Comparison of ENCODE assay signal across 9 cellular contexts in genomic region chr14:29805415-29806123, GRCh38.
DNase-seq lines count a peak whose midpoint lies in the region; ATAC-seq and TF ChIP-seq lines count a peak whose summit lies in the region.
"Had no signal": no experiment of that assay in that cellular context is flagged by ENCODE, and none has a peak within 500 bp of the region (broad histone marks: within the 10 kb centered on the region; RNA-seq: fewer than 3 reads in every experiment).

No MANE protein-coding gene starts in this region.

- H3K79me2 ChIP-seq in GM23248 (ENCODE audit: insufficient read depth) (peaks cover 96% of the 10 kb centered on the region), fibroblast of lung (ENCODE audit: control insufficient read depth, insufficient read depth, low read length) (no peaks in the 10 kb centered on the region)

- ATAC-seq in psoas muscle (peak; percentile 54 to 93 (median 78)), HG03460 (IDR thresholded peaks at IDR 0.05; ENCODE audit: unreplicated experiment) (no peak)

- intact Hi-C loops in psoas muscle (cut with DNase I) = no loop called here

- H3K36me3 ChIP-seq in GM23248 (ENCODE audit: low read depth) (no peaks in the 10 kb centered on the region), fibroblast of lung (ENCODE audit: control insufficient read depth, insufficient read depth, low read length) (no peaks in the 10 kb centered on the region), psoas muscle (ENCODE audit: insufficient read depth in 1 of 2, low read depth in 1 of 2) (no peaks in the 10 kb centered on the region)

- H3K9ac ChIP-seq in GM23248 (no peak overlapping the region), fibroblast of lung (ENCODE audit: insufficient read depth, low read length) (no peak overlapping the region)
- H3K9ac ChIP-seq: parathyroid adenoma had no signal

- in situ Hi-C loops in GM23248 (cut with MboI) = no loop called here

- no peaks in the 10 kb centered on the region for H3K9me2 ChIP-seq in GM23248 (ENCODE audit: insufficient read depth)

- H3K27ac ChIP-seq in GM23248 (0 out of 2 replicates have a peak overlapping the region, but pooled peaks have one; percentile 6), fibroblast of lung (ENCODE audit: insufficient read depth, low read length) (no peak overlapping the region), psoas muscle (no peak overlapping the region)
- H3K27ac ChIP-seq: parathyroid adenoma had no signal

- H2AFZ ChIP-seq in GM23248 (no peak overlapping the region), fibroblast of lung (ENCODE audit: low read length) (no peak overlapping the region)
- H2AFZ ChIP-seq: parathyroid adenoma had no signal

- peak; percentile 87 for DNase-seq in GM23248
- peak; percentile 97 for DNase-seq in NCI-H226
- peak; percentile 98 to 99 for DNase-seq in fibroblast of lung (ENCODE audit: low read depth in 2 of 2)
- DNase-seq in psoas muscle = peak; percentile 69 to 80
- no peak for DNase-seq in NCI-H128 (lab: John Stamatoyannopoulos, UW; ENCODE audit: unreplicated experiment)
- no peak for DNase-seq in NCI-H2227 (lab: John Stamatoyannopoulos, UW; ENCODE audit: unreplicated experiment)
- DNase-seq in NCI-H1417 (lab: John Stamatoyannopoulos, UW) = no peak

- 86 to 95% methylated on average over 4 of the region's 4 CpGs for WGBS in GM23248 (ENCODE audit: low coverage in 1 of 2, low lambda C conversion rate in 2 of 2, missing lambda C conversion rate in 2 of 2), 2 experiments
- WGBS in psoas muscle, 3 donors = 39 to 62% (median 47%) methylated on average over 4 of the region's 4 CpGs

- peak overlapping the region; percentile 28 for H3K4me2 ChIP-seq in GM23248 (ENCODE audit: unreplicated experiment)
- H3K4me2 ChIP-seq in fibroblast of lung (ENCODE audit: extremely low read depth, insufficient read depth, low read length) = no peak overlapping the region

- TF ChIP-seq CTCF in fibroblast of lung (conservative IDR thresholded peaks at IDR 0.05 in 1 of 2, IDR thresholded peaks at IDR 0.05 in 1 of 2; ENCODE audit: low read depth in 1 of 2, low read length in 2 of 2) = no peak
- no peak for TF ChIP-seq CTCF in psoas muscle (IDR thresholded peaks at IDR 0.05)

- no peaks in the 10 kb centered on the region for H4K20me1 ChIP-seq in GM23248 (ENCODE audit: insufficient read depth)
- H4K20me1 ChIP-seq in fibroblast of lung (ENCODE audit: control insufficient read depth, extremely low read depth, insufficient read depth, low read length) = no peaks in the 10 kb centered on the region

- no peak overlapping the region for H3K4me3 ChIP-seq in GM23248
- H3K4me3 ChIP-seq in fibroblast of lung (replicated peaks in 1 of 4; ENCODE audit: control extremely low read depth in 1 of 4, insufficient read depth in 1 of 4, low read depth in 3 of 4, low read length in 4 of 4) = no peak overlapping the region
- no peak overlapping the region for H3K4me3 ChIP-seq in psoas muscle

- H3F3A ChIP-seq in GM23248 (ENCODE audit: insufficient read depth) = 0 out of 2 replicates have a peak, but pooled peaks cover 10% of the 10 kb centered on the region

- H3K9me3 ChIP-seq in GM23248 (ENCODE audit: low read depth) (no peaks in the 10 kb centered on the region), fibroblast of lung (ENCODE audit: control insufficient read depth, insufficient read depth, low read depth, low read length) (no peaks in the 10 kb centered on the region), psoas muscle (no peaks in the 10 kb centered on the region)

- H3K4me1 ChIP-seq in GM23248 (ENCODE audit: insufficient read depth) (peaks cover 14% of the 10 kb centered on the region; the same call in 1 of the 2 replicates), fibroblast of lung (ENCODE audit: control insufficient read depth, extremely low read depth, insufficient read depth, low read length) (no peaks in the 10 kb centered on the region), psoas muscle (no peaks in the 10 kb centered on the region)

- no peaks in the 10 kb centered on the region for H3K27me3 ChIP-seq in GM23248 (replicated peaks; ENCODE audit: insufficient read depth)
- no peaks in the 10 kb centered on the region for H3K27me3 ChIP-seq in fibroblast of lung (ENCODE audit: control insufficient read depth, insufficient read depth, low read length)
- H3K27me3 ChIP-seq in psoas muscle (ENCODE audit: insufficient read depth in 3 of 3, low read length in 2 of 3) = no peaks in the 10 kb centered on the region

Comparison
In these comparisons a context has a peak if more than half of its experiments do, and no peak if none do; other contexts are left out.
1. DNase-seq: peak in GM23248 (single experiment), NCI-H226 (single experiment), fibroblast of lung (2 of 2) and psoas muscle (2 of 2); none in NCI-H128 (single experiment), NCI-H2227 (single experiment) and NCI-H1417 (0 of 3).